In genomic region chr9:70413427-70413797, GRCh38 we compare ENCODE assay signal across 8 cellular contexts. TPM values are rescaled to one million over a fixed set of nuclear protein-coding genes. Genes with fewer than 3 reads are reported as not detected.
DNase-seq lines count a peak whose midpoint lies in the region; ATAC-seq, FAIRE-seq and TF ChIP-seq lines count a peak whose summit lies in the region.

No MANE protein-coding gene starts in this region.

- CTCF ChIA-PET in A673 (lab: Charles Lee), result no interaction called here

- peak overlapping the region; percentile 99 to 100 for H3K9ac ChIP-seq in kidney (ENCODE audit: low read length in 2 of 2)

- TF ChIP-seq POLR2A in body of pancreas (IDR thresholded peaks at IDR 0.05), result no peak

- POLR2A ChIA-PET in A673 (lab: Charles Lee; ENCODE audit: low non-redundant PET), result no interaction called here

- intact Hi-C loops in A673 (cut with micrococcal nuclease; ENCODE audit: unreplicated experiment), result loop anchor here (10.0 kb wide), 1 partner anchor 159 kb away; the partner anchor contains the start of gene SMC5
- intact Hi-C loops in body of pancreas (cut with DNase I), result no loop called here
- intact Hi-C loops in kidney (cut with DNase I), result no loop called here

- H3K9me3 ChIP-seq in A673 (ENCODE audit: low read depth, low read length, poor library complexity, severe bottlenecking) (no peaks in the 10 kb centered on the region), body of pancreas (no peaks in the 10 kb centered on the region), kidney (ENCODE audit: control insufficient read depth in 1 of 2, low read length in 2 of 2) (no peaks in the 10 kb centered on the region)

- BruUV-seq in A673 (replicated peaks; lab: Mats Ljungman, UMichigan), result no TSS peak

- 0% methylated on average over 19 to 42 of the region's 60 CpGs for WGBS in body of pancreas, 2 donors

- H3K4me3 ChIP-seq in A673 (ENCODE audit: low read depth, low read length, poor library complexity, severe bottlenecking) (peak overlapping the region; percentile 64), GM12875 (ENCODE audit: low read depth, low read length) (peak overlapping the region; percentile 48), body of pancreas (peak overlapping the region; percentile 67 to 74), kidney (ENCODE audit: low read length in 2 of 2) (peak overlapping the region; percentile 94 to 99)

- ATAC-seq in HG02678 (IDR thresholded peaks at IDR 0.05; ENCODE audit: unreplicated experiment) (peak; percentile 24), body of pancreas (peak; percentile 19)

- DNase-seq in A673 (ENCODE audit: low spot score) (peak; percentile 53), NCI-H748 (lab: John Stamatoyannopoulos, UW; ENCODE audit: unreplicated experiment) (peak; percentile 82), body of pancreas (no peak), kidney (no peak), SKM-1 treated with dmso at 0.1 percent for 144 hours (lab: John Stamatoyannopoulos, UW; ENCODE audit: unreplicated experiment) (no peak)
- DNase-seq in stimulated activated naive CD4-positive, alpha-beta T cell treated with Interleukin-2 at 50 U/mL for 16 hours (lab: John Stamatoyannopoulos, UW), result peak; percentile 78

- H3K27me3 ChIP-seq in A673 (replicated peaks; ENCODE audit: insufficient read depth, low read depth, low read length, poor library complexity), result no peaks in the 10 kb centered on the region
- no peaks in the 10 kb centered on the region for H3K27me3 ChIP-seq in body of pancreas

- TF ChIP-seq CTCF in A673 (conservative IDR thresholded peaks at IDR 0.05; ENCODE audit: low read depth, low read length) (no peak), GM12875 (IDR thresholded peaks at IDR 0.05; ENCODE audit: borderline replicate concordance, insufficient read depth, low read depth, low read length) (no peak), body of pancreas (IDR thresholded peaks at IDR 0.05) (no peak), kidney (IDR thresholded peaks at IDR 0.05; ENCODE audit: borderline replicate concordance, extremely low read depth, insufficient read depth) (no peak)

- H3K36me3 ChIP-seq in A673 (ENCODE audit: insufficient read depth, low read length, poor library complexity, severe bottlenecking) (no peaks in the 10 kb centered on the region), body of pancreas (replicated peaks in 1 of 2; ENCODE audit: insufficient read depth in 1 of 2, low read depth in 2 of 2) (no peaks in the 10 kb centered on the region), kidney (ENCODE audit: control insufficient read depth in 1 of 2, insufficient read depth in 2 of 2, low read length in 2 of 2) (no peaks in the 10 kb centered on the region)

- peaks cover 13% of the 10 kb centered on the region for H3K4me1 ChIP-seq in A673 (ENCODE audit: insufficient read depth, low read length, poor library complexity, severe bottlenecking)
- H3K4me1 ChIP-seq in body of pancreas, result peaks cover 53% of the 10 kb centered on the region
- H3K4me1 ChIP-seq in kidney (ENCODE audit: control insufficient read depth in 1 of 2, insufficient read depth in 1 of 2, low read depth in 1 of 2, low read length in 2 of 2), result peaks cover 15 to 17% of the 10 kb centered on the region in 2 donors

- no peak for FAIRE-seq in kidney (lab: Jason Lieb, UNC)

- H3K27ac ChIP-seq in A673 (ENCODE audit: low read depth, low read length, poor library complexity, severe bottlenecking), result peak overlapping the region; percentile 87
- H3K27ac ChIP-seq in body of pancreas, result peak overlapping the region; percentile 97 to 100 (median 100)
- H3K27ac ChIP-seq in kidney (ENCODE audit: low read depth in 2 of 2, low read length in 2 of 2), result peak overlapping the region; percentile 99 to 100

RNA-seq across cellular contexts. Expression of gene KLF9, which starts 1.0 kb away (rescaled TPM):
- total RNA-seq in A673 (2021) (0.34 and 1.0 TPM in 2 replicates), body of pancreas (10 to 100 TPM; 38.1 to 63.6 TPM), kidney (100 TPM)
- polyA plus RNA-seq in kidney (ENCODE audit: insufficient read depth, low read depth, low replicate concordance), result 23.5 TPM

Comparison
In these comparisons a context has a peak if more than half of its experiments do, and no peak if none do; other contexts are left out.
1. DNase-seq: peak in A673 (single experiment), NCI-H748 (single experiment) and stimulated activated naive CD4-positive, alpha-beta T cell treated with Interleukin-2 at 50 U/mL for 16 hours (single experiment); none in body of pancreas (0 of 4), kidney (single experiment) and SKM-1 treated with dmso at 0.1 percent for 144 hours (single experiment).
2. RNA of gene KLF9, which starts 1.0 kb away (total RNA-seq): 100 TPM in kidney (single experiment) and 38.1 to 63.6 TPM in body of pancreas; 0.34 to 1.0 TPM in A673; every median in the first group is over 10 times any median in the second.
3. Peak in every context shown above with its lines, with median percentiles within 50 percentile points of each other: H3K27ac ChIP-seq and H3K4me3 ChIP-seq.